In the genomic region with DNA sequence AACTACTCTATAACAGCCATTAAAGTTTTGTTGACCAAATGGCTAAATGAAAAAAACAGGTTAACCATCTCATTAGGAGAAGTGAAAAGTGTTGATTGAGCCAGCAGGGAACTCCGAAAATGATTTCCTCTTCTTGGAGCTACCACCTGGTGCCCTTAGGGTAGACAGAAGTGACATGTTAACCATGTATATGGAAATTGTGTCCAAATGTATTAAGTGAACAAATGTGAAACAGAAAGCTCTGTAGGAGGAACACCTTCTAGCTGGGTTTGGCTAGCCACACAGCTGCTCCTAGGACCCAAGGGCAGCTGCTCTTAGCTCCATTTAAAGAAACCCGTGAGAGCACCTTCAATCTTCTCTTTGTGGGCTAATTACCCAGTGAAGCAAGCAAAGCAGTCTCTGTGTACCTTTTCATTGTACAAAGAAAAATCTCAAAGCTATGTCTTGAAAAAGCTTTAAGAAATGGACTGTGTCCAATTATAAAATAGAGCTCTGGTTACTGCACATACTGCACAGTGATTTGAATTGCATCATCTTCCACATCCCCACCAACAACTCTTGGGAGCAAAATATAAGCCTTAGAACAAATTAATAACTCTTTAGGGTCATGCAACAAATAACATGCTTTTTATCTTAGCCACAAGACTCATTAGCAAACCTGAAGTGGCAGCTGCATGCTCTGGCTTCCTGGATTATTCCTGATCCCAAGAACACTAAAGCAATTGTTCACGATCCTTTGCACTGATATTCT, we compare ENCODE assay signal across 10 cellular contexts. TPM values are rescaled to one million over a fixed set of nuclear protein-coding genes. Genes with fewer than 3 reads are reported as not detected.
A peak's percentile ranks its signal among the peaks of the same experiment; 100 is the strongest.
DNase-seq lines count a peak whose midpoint lies in the region; ATAC-seq and TF ChIP-seq lines count a peak whose summit lies in the region.
"Had no signal": no experiment of that assay in that cellular context is flagged by ENCODE, and none has a peak within 500 bp of the region (broad histone marks: within the 10 kb centered on the region; RNA-seq: fewer than 3 reads in every experiment).

No MANE protein-coding gene starts in this region.

- TF ChIP-seq CTCF in prostate gland (IDR thresholded peaks at IDR 0.05): no peak

- DNase-seq in NCI-H1417 (lab: John Stamatoyannopoulos, UW): peak; percentile 78 to 96 (median 89)
- peak; percentile 5 for DNase-seq in left kidney (ENCODE audit: low read depth, low spot score)
- DNase-seq in head of caudate nucleus: no peak
- no peak for DNase-seq in NCI-H2029 treated with DMSO at 0.1 percent for 48 hours (lab: John Stamatoyannopoulos, UW)
- no peak for DNase-seq in NCI-H1092 (lab: John Stamatoyannopoulos, UW)
- DNase-seq in prostate gland (ENCODE audit: low spot score): no peak
- DNase-seq: left ventricle myocardium inferior had no signal

- H3K4me3 ChIP-seq in prostate gland: no peak overlapping the region
- H3K4me3 ChIP-seq: left ventricle myocardium inferior had no signal

- TF ChIP-seq POLR2A in prostate gland (IDR thresholded peaks at IDR 0.05): no peak

- intact Hi-C loops in head of caudate nucleus (cut with DNase I): loop anchor here (10.0 kb wide), 1 partner anchor 61 kb away; the partner anchor contains the start of gene PARM1
- intact Hi-C loops in prostate gland (cut with DNase I): loop anchor here (10.0 kb wide), 1 partner anchor 621 kb away; no protein-coding TSS in a partner anchor

- H3K36me3 ChIP-seq in prostate gland: no peaks in the 10 kb centered on the region
- H3K36me3 ChIP-seq: left ventricle myocardium inferior had no signal

- 44% methylated on average over 3 of the region's 3 CpGs for WGBS in prostate gland

- H3K27me3 ChIP-seq in prostate gland (replicated peaks; ENCODE audit: insufficient read depth): no peaks in the 10 kb centered on the region

- peak; percentile 93 for ATAC-seq in GM18858 (IDR thresholded peaks at IDR 0.05; ENCODE audit: unreplicated experiment)
- ATAC-seq in HG02571 (IDR thresholded peaks at IDR 0.05; ENCODE audit: unreplicated experiment): peak; percentile 88
- ATAC-seq: Panc1 had no signal

- no peaks in the 10 kb centered on the region for H3K4me1 ChIP-seq in prostate gland (replicated peaks)

- H3K9me3 ChIP-seq in prostate gland: no peaks in the 10 kb centered on the region
- H3K9me3 ChIP-seq: left ventricle myocardium inferior had no signal

- no peak overlapping the region for H3K27ac ChIP-seq in prostate gland
- H3K27ac ChIP-seq: left ventricle myocardium inferior had no signal

RNA-seq across cellular contexts. Expression of gene PARM1, which starts 59.2 kb away (rescaled TPM):
- 100 to 1,000 TPM; 105 to 133 TPM for total RNA-seq in prostate gland

Comparison
In these comparisons a context has a peak if more than half of its experiments do, and no peak if none do; other contexts are left out.
1. DNase-seq: peak in NCI-H1417 (3 of 3) and left kidney (single experiment); none in head of caudate nucleus (0 of 42), NCI-H2029 treated with DMSO at 0.1 percent for 48 hours (single experiment), NCI-H1092 (single experiment) and prostate gland (single experiment).